In genomic region chr9:77180056-77180455, GRCh38 we compare ENCODE assay signal across 14 cellular contexts. TPM values are rescaled to one million over a fixed set of nuclear protein-coding genes. Genes with fewer than 3 reads are reported as not detected.
DNase-seq lines count a peak whose midpoint lies in the region; ATAC-seq and TF ChIP-seq lines count a peak whose summit lies in the region.
"Had no signal": no experiment of that assay in that cellular context is flagged by ENCODE, and none has a peak within 500 bp of the region (broad histone marks: within the 10 kb centered on the region; RNA-seq: fewer than 3 reads in every experiment).

No MANE protein-coding gene starts in this region.

- CTCF ChIA-PET in activated CD8-positive, alpha-beta memory T cell treated with anti-CD3 and anti-CD28 coated beads, Interleukin-2, amount 10 ng/mL, durations not matched to agents 7 days and 5 days (lab: Charles Lee), result no interaction called here

- peak overlapping the region; percentile 88 for H3K4me3 ChIP-seq in Loucy (ENCODE audit: low read length, poor library complexity, severe bottlenecking)
- H3K4me3 ChIP-seq in adipocyte (ENCODE audit: low read length), result no peak overlapping the region
- H3K4me3 ChIP-seq: body of pancreas had no signal

- H3K27me3 Mint-ChIP-seq in activated CD8-positive, alpha-beta memory T cell treated with anti-CD3 and anti-CD28 coated beads, Interleukin-2, amount 10 ng/mL, durations not matched to agents 7 days and 5 days, result peaks cover 2% of the 10 kb centered on the region
- H3K27me3 Mint-ChIP-seq in osteocyte (ENCODE audit: unreplicated experiment), result no peaks in the 10 kb centered on the region

- TF ChIP-seq CTCF in Loucy (conservative IDR thresholded peaks at IDR 0.05; ENCODE audit: low read length) (no peak), osteocyte (IDR thresholded peaks at IDR 0.05) (no peak)

- peaks cover 53% of the 10 kb centered on the region for H4K20me1 ChIP-seq in Loucy (ENCODE audit: insufficient read depth, low read length, poor library complexity, severe bottlenecking)

- H2AFZ ChIP-seq in Loucy (ENCODE audit: low read length), result no peak overlapping the region

- no peaks in the 10 kb centered on the region; the same call in 1 of the 2 replicates for H3F3A ChIP-seq in Loucy (ENCODE audit: low read depth)

- H3K4me1 ChIP-seq in Loucy (ENCODE audit: insufficient read depth, low read length, poor library complexity, severe bottlenecking) (peaks cover 55% of the 10 kb centered on the region), adipocyte (ENCODE audit: control insufficient read depth, insufficient read depth, low read length) (peaks cover 23% of the 10 kb centered on the region)

- ATAC-seq in activated CD8-positive, alpha-beta memory T cell treated with anti-CD3 and anti-CD28 coated beads, Interleukin-2, amount 10 ng/mL, durations not matched to agents 7 days and 5 days, result no peak
- ATAC-seq in GM21619 (IDR thresholded peaks at IDR 0.05; ENCODE audit: unreplicated experiment) (no peak), HG03439 (IDR thresholded peaks at IDR 0.05; ENCODE audit: unreplicated experiment) (no peak)
- ATAC-seq: body of pancreas, left lung had no signal

- H3K79me2 ChIP-seq in Loucy (ENCODE audit: insufficient read depth, low read length), result peaks cover 74% of the 10 kb centered on the region

- peaks cover 12% of the 10 kb centered on the region for H3K36me3 Mint-ChIP-seq in activated CD8-positive, alpha-beta memory T cell treated with anti-CD3 and anti-CD28 coated beads, Interleukin-2, amount 10 ng/mL, durations not matched to agents 7 days and 5 days
- no peaks in the 10 kb centered on the region for H3K36me3 Mint-ChIP-seq in osteocyte (ENCODE audit: unreplicated experiment)

- DNase-seq in activated CD8-positive, alpha-beta memory T cell treated with anti-CD3 and anti-CD28 coated beads, Interleukin-2, amount 10 ng/mL, durations not matched to agents 7 days and 5 days, result no peak
- no peak for DNase-seq in activated CD8-positive, alpha-beta memory T cell treated with anti-CD3 and anti-CD28 coated beads for 24 hours
- DNase-seq in adipocyte (ENCODE audit: low read depth) (peak; percentile 39), osteocyte (ENCODE audit: extremely low spot score, unreplicated experiment) (no peak), NCI-H1694 treated with DMSO at 0.1 percent for 48 hours (lab: John Stamatoyannopoulos, UW) (no peak)
- DNase-seq: body of pancreas; effector CD8-positive, alpha-beta T cell; EL; left lung; stimulated activated CD4-positive, alpha-beta T cell treated with anti-CD3 and anti-CD28 coated beads, Interleukin-12 subunit alpha, Interleukin-12 subunit beta, amount 100 ng/mL, for 4 hours had no signal

- H3K4me3 Mint-ChIP-seq in activated CD8-positive, alpha-beta memory T cell treated with anti-CD3 and anti-CD28 coated beads, Interleukin-2, amount 10 ng/mL, durations not matched to agents 7 days and 5 days, result peak overlapping the region; percentile 97
- H3K4me3 Mint-ChIP-seq in osteocyte (ENCODE audit: unreplicated experiment), result peak overlapping the region; percentile 10

- H3K36me3 ChIP-seq in Loucy (ENCODE audit: insufficient read depth, low read length) (no peaks in the 10 kb centered on the region), adipocyte (ENCODE audit: control insufficient read depth, insufficient read depth, low read length, severe bottlenecking) (no peaks in the 10 kb centered on the region)
- H3K36me3 ChIP-seq: left lung, neutrophil had no signal

- peak overlapping the region; percentile 90 for H3K4me2 ChIP-seq in Loucy (ENCODE audit: low read depth, low read length, poor library complexity, severe bottlenecking)

- no peaks in the 10 kb centered on the region for H3K9me3 ChIP-seq in Loucy (ENCODE audit: insufficient read depth, low read depth, low read length)
- no peaks in the 10 kb centered on the region for H3K9me3 ChIP-seq in adipocyte (ENCODE audit: control insufficient read depth, low read length)
- H3K9me3 ChIP-seq: body of pancreas, left lung, neutrophil had no signal

- peak overlapping the region; percentile 90 for H3K9ac ChIP-seq in Loucy (ENCODE audit: low read depth, low read length, poor library complexity, severe bottlenecking)
- no peak overlapping the region for H3K9ac ChIP-seq in adipocyte (ENCODE audit: low read length)

- H3K27ac Mint-ChIP-seq in activated CD8-positive, alpha-beta memory T cell treated with anti-CD3 and anti-CD28 coated beads, Interleukin-2, amount 10 ng/mL, durations not matched to agents 7 days and 5 days, result no peak overlapping the region
- H3K27ac Mint-ChIP-seq in osteocyte (ENCODE audit: unreplicated experiment), result no peak overlapping the region

- H3K4me1 Mint-ChIP-seq in activated CD8-positive, alpha-beta memory T cell treated with anti-CD3 and anti-CD28 coated beads, Interleukin-2, amount 10 ng/mL, durations not matched to agents 7 days and 5 days, result peaks cover 25% of the 10 kb centered on the region
- H3K4me1 Mint-ChIP-seq in osteocyte (ENCODE audit: unreplicated experiment), result peaks cover 32% of the 10 kb centered on the region

- no peaks in the 10 kb centered on the region for H3K9me2 ChIP-seq in Loucy (replicated peaks; ENCODE audit: low read depth, low read length)

- no peaks in the 10 kb centered on the region for H3K27me3 ChIP-seq in Loucy (ENCODE audit: insufficient read depth, low read length, poor library complexity, severe bottlenecking)
- no peaks in the 10 kb centered on the region for H3K27me3 ChIP-seq in adipocyte (replicated peaks; ENCODE audit: control insufficient read depth, insufficient read depth, low read length)
- H3K27me3 ChIP-seq: body of pancreas, left lung had no signal

- H3K9me3 Mint-ChIP-seq in activated CD8-positive, alpha-beta memory T cell treated with anti-CD3 and anti-CD28 coated beads, Interleukin-2, amount 10 ng/mL, durations not matched to agents 7 days and 5 days (ENCODE audit: low read depth), result no peaks in the 10 kb centered on the region
- no peaks in the 10 kb centered on the region for H3K9me3 Mint-ChIP-seq in osteocyte (ENCODE audit: unreplicated experiment)

RNA-seq across cellular contexts. Expression of gene VPS13A, which starts 2.7 kb away (rescaled TPM):
- total RNA-seq in activated CD8-positive, alpha-beta memory T cell treated with anti-CD3 and anti-CD28 coated beads, Interleukin-2, amount 10 ng/mL, durations not matched to agents 7 days and 5 days, result 10 to 100 TPM; 43.6 to 53.8 TPM
- total RNA-seq in osteocyte, result 31.0 and 31.4 TPM in 2 replicates
